Comparison of ENCODE assay signal across 20 cellular contexts in genomic region chr6:141526985-141527384, GRCh38.
DNase-seq lines count a peak whose midpoint lies in the region; ATAC-seq, FAIRE-seq and TF ChIP-seq lines count a peak whose summit lies in the region.
"Had no signal": no experiment of that assay in that cellular context is flagged by ENCODE, and none has a peak within 500 bp of the region (broad histone marks: within the 10 kb centered on the region; RNA-seq: fewer than 3 reads in every experiment).

No MANE protein-coding gene starts in this region.

- H3K9me2 ChIP-seq in SK-N-SH = no peaks in the 10 kb centered on the region

- no peaks in the 10 kb centered on the region for H3K4me1 ChIP-seq in SK-N-SH (ENCODE audit: control insufficient read depth in 1 of 2, insufficient read depth in 2 of 2, low read depth in 1 of 2, low read length in 1 of 2)
- H3K4me1 ChIP-seq in HepG2 (ENCODE audit: insufficient read depth, low read length) = peaks cover 15% of the 10 kb centered on the region
- H3K4me1 ChIP-seq: BLaER1 had no signal

- H3K9me3 Mint-ChIP-seq in progenitor cell of endocrine pancreas (ENCODE audit: low read depth) = peaks cover 14% of the 10 kb centered on the region
- H3K9me3 Mint-ChIP-seq in effector memory CD8-positive, alpha-beta T cell = no peaks in the 10 kb centered on the region

- in situ Hi-C loops in HepG2 (cut with HindIII; ENCODE audit: extremely low pct_ligation_motif_present, low pct_unique_long_range_greater_than_20kb) = no loop called here

- H3K4me3 ChIP-seq in SK-N-SH (ENCODE audit: low read depth in 2 of 2, low read length in 1 of 2) (no peak overlapping the region), HepG2 (replicated peaks in 1 of 3; ENCODE audit: insufficient read depth in 1 of 3, low read depth in 2 of 3, low read length in 3 of 3) (peak overlapping the region in 2 of 3 experiments; percentile 3 to 13; a peak in 1 of 6 replicates)
- H3K4me3 ChIP-seq: BLaER1, K562 had no signal

- ATAC-seq in SK-N-SH treated with all-trans-retinoic acid at 6 μM for 48 hours (no peak), HepG2 (peak; percentile 96)
- ATAC-seq in effector memory CD8-positive, alpha-beta T cell (replicated peaks) = no peak
- ATAC-seq: K562 had no signal

- CTCF ChIA-PET in SK-N-SH (lab: Yijun Ruan, JAX) (no interaction called here), HepG2 (lab: Yijun Ruan, JAX; ENCODE audit: low intra/inter-chr PET ratio, low total read pairs) (no interaction called here)

- intact Hi-C loops in HepG2 (cut with micrococcal nuclease; ENCODE audit: unreplicated experiment) = no loop called here

- FAIRE-seq in HepG2 (lab: Jason Lieb, UNC) = peak; percentile 96
- FAIRE-seq: GM12891, GM19239, H1, K562 had no signal

- H3K9ac ChIP-seq in SK-N-SH = no peak overlapping the region
- no peak overlapping the region for H3K9ac ChIP-seq in HepG2 (ENCODE audit: insufficient read depth, low read depth, low read length)
- H3K9ac ChIP-seq: BLaER1 had no signal

- peaks cover 2% of the 10 kb centered on the region for H3K36me3 Mint-ChIP-seq in progenitor cell of endocrine pancreas (ENCODE audit: insufficient read depth)
- H3K36me3 Mint-ChIP-seq in effector memory CD8-positive, alpha-beta T cell (ENCODE audit: insufficient read depth) = no peaks in the 10 kb centered on the region
- H3K36me3 Mint-ChIP-seq: CD14-positive monocyte; CD4-positive, alpha-beta memory T cell had no signal

- H3K4me3 Mint-ChIP-seq in progenitor cell of endocrine pancreas (ENCODE audit: low read depth) = no peak overlapping the region
- H3K4me3 Mint-ChIP-seq in effector memory CD8-positive, alpha-beta T cell = no peak overlapping the region
- H3K4me3 Mint-ChIP-seq: CD14-positive monocyte; CD4-positive, alpha-beta memory T cell; H9 had no signal

- whole genome bisulfite sequencing in SK-N-SH (ENCODE audit: low lambda C conversion rate) = 32% methylated on average over 6 of the region's 6 CpGs
- WGBS in HepG2 (ENCODE audit: low lambda C conversion rate) = under 1% methylated on average over 6 of the region's 6 CpGs

- H2AFZ ChIP-seq in SK-N-SH (ENCODE audit: low read depth) (peak overlapping the region; percentile 43; the same call in 1 of the 2 replicates), HepG2 (ENCODE audit: low read length) (peak overlapping the region; percentile 64)

- TF ChIP-seq CTCF in SK-N-SH (IDR thresholded peaks at IDR 0.05) (no peak), HepG2 (CRISPR knock-in tag; IDR thresholded peaks at IDR 0.05) (no peak), progenitor cell of endocrine pancreas (IDR thresholded peaks at IDR 0.05; ENCODE audit: unreplicated experiment) (no peak)

- peaks cover 23% of the 10 kb centered on the region for H3K4me1 Mint-ChIP-seq in progenitor cell of endocrine pancreas (ENCODE audit: low read depth)
- H3K4me1 Mint-ChIP-seq in effector memory CD8-positive, alpha-beta T cell (ENCODE audit: low read depth in 2 of 2) = no peaks in the 10 kb centered on the region
- H3K4me1 Mint-ChIP-seq: CD14-positive monocyte; CD4-positive, alpha-beta memory T cell; H9 had no signal

- no peaks in the 10 kb centered on the region for H3F3A ChIP-seq in SK-N-SH (replicated peaks; ENCODE audit: insufficient read depth)

- H3K36me3 ChIP-seq in SK-N-SH (replicated peaks in 1 of 2; ENCODE audit: control insufficient read depth in 1 of 2, insufficient read depth in 2 of 2, low read length in 1 of 2) (no peaks in the 10 kb centered on the region), HepG2 (replicated peaks in 1 of 2; ENCODE audit: control insufficient read depth in 1 of 2, insufficient read depth in 2 of 2, low read length in 2 of 2) (no peaks in the 10 kb centered on the region)
- H3K36me3 ChIP-seq: BLaER1 had no signal

- TF ChIP-seq RAD21 in SK-N-SH (IDR thresholded peaks at IDR 0.05; ENCODE audit: low read length) = no peak
- TF ChIP-seq RAD21 in HepG2 (CRISPR knock-in tag; IDR thresholded peaks at IDR 0.05) = no peak

- POLR2A ChIA-PET in SK-N-SH (lab: Yijun Ruan, JAX) = no interaction called here
- POLR2A ChIA-PET in HepG2 (lab: Yijun Ruan, JAX) = no interaction called here

- H3K27ac ChIP-seq in SK-N-SH (ENCODE audit: low read depth in 2 of 2, low read length in 1 of 2) (no peak overlapping the region), HepG2 (ENCODE audit: extremely low read length, insufficient read depth, low read length) (peak overlapping the region; percentile 57)
- H3K27ac ChIP-seq: 22Rv1, BLaER1 had no signal

- H3K79me2 ChIP-seq in SK-N-SH (ENCODE audit: insufficient read depth) (no peaks in the 10 kb centered on the region), HepG2 (ENCODE audit: insufficient read depth, low read length) (no peaks in the 10 kb centered on the region)

- no TSS peak for BruUV-seq in HepG2 (replicated peaks; lab: Mats Ljungman, UMichigan)

- no peak for DNase-seq in SK-N-SH
- peak; percentile 78 for DNase-seq in HepG2 (ENCODE audit: low spot score)
- no peak for DNase-seq in progenitor cell of endocrine pancreas (ENCODE audit: low spot score, unreplicated experiment)
- DNase-seq in stimulated activated CD4-positive, alpha-beta T cell treated with anti-CD3 and anti-CD28 coated beads, Interleukin-1b, Interleukin-23, amount 100 ng/mL, for 48 hours = no peak
- no peak for DNase-seq in NCI-H2107 (lab: John Stamatoyannopoulos, UW)
- DNase-seq in effector memory CD8-positive, alpha-beta T cell = no peak
- DNase-seq: CD4-positive, alpha-beta memory T cell; DMS53; DND-41; EL; H9; IMR-90 had no signal

- H3K4me2 ChIP-seq in SK-N-SH (no peak overlapping the region), HepG2 (ENCODE audit: low read depth, low read length) (peak overlapping the region; percentile 63)
- H3K4me2 ChIP-seq: BLaER1 had no signal

- TF ChIP-seq EP300 in SK-N-SH (IDR thresholded peaks at IDR 0.05; ENCODE audit: borderline replicate concordance in 1 of 2, low read depth in 1 of 2, low read length in 1 of 2) = no peak
- peak; percentile 27 to 82; a peak in 2 of 4 replicates for TF ChIP-seq EP300 in HepG2 (IDR thresholded peaks at IDR 0.05; ENCODE audit: low read depth in 2 of 2, low read length in 2 of 2)
- TF ChIP-seq EP300 in HepG2 (CRISPR knock-in tag; IDR thresholded peaks at IDR 0.05; ENCODE audit: borderline replicate concordance) = no peak

- peak overlapping the region; percentile 91 for H3K27ac Mint-ChIP-seq in progenitor cell of endocrine pancreas
- no peak overlapping the region for H3K27ac Mint-ChIP-seq in effector memory CD8-positive, alpha-beta T cell
- H3K27ac Mint-ChIP-seq: CD14-positive monocyte; CD4-positive, alpha-beta memory T cell; H9 had no signal

- H3K27me3 Mint-ChIP-seq in progenitor cell of endocrine pancreas = no peaks in the 10 kb centered on the region
- H3K27me3 Mint-ChIP-seq in effector memory CD8-positive, alpha-beta T cell = no peaks in the 10 kb centered on the region
- H3K27me3 Mint-ChIP-seq: CD4-positive, alpha-beta memory T cell had no signal

- no peak for TF ChIP-seq POLR2A in HepG2 (IDR thresholded peaks at IDR 0.05; ENCODE audit: insufficient read depth in 1 of 2, low read depth in 2 of 2, low read length in 2 of 2)

- H3K9me3 ChIP-seq in SK-N-SH = no peaks in the 10 kb centered on the region
- H3K9me3 ChIP-seq in HepG2 (ENCODE audit: low read length) = no peaks in the 10 kb centered on the region

- no peaks in the 10 kb centered on the region for H4K20me1 ChIP-seq in SK-N-SH (ENCODE audit: insufficient read depth)
- H4K20me1 ChIP-seq in HepG2 (ENCODE audit: insufficient read depth, low read length) = no peaks in the 10 kb centered on the region
- H4K20me1 ChIP-seq: BLaER1 had no signal

- no peaks in the 10 kb centered on the region for H3K27me3 ChIP-seq in SK-N-SH (ENCODE audit: insufficient read depth)
- no peaks in the 10 kb centered on the region for H3K27me3 ChIP-seq in HepG2 (ENCODE audit: control insufficient read depth in 1 of 2, insufficient read depth in 2 of 2, low read length in 2 of 2)
- H3K27me3 ChIP-seq: BLaER1 had no signal

TF ChIP-seq in SK-N-SH, 30 proteins besides CTCF, POLR2A, EP300 and RAD21 (continues in another document):
- TF ChIP-seq USF1 (IDR thresholded peaks at IDR 0.05; ENCODE audit: borderline replicate concordance, low read depth) = no peak
- TF ChIP-seq MXI1 (IDR thresholded peaks at IDR 0.05; ENCODE audit: low read depth, low read length) = no peak
- TF ChIP-seq ELF1 (IDR thresholded peaks at IDR 0.05) = no peak
- TF ChIP-seq SMC3 (IDR thresholded peaks at IDR 0.05; ENCODE audit: low read depth, low read length) = no peak
- no peak for TF ChIP-seq GATA2 (CRISPR knock-in tag; IDR thresholded peaks at IDR 0.05)

TF ChIP-seq in SK-N-SH treated with all-trans-retinoic acid at 6 μM for 48 hours, 23 proteins besides CTCF, POLR2A, EP300 and RAD21 (continues in another document):
- no peak for TF ChIP-seq ZC3H10 (CRISPR knock-in tag; IDR thresholded peaks at IDR 0.05)
- TF ChIP-seq BACH2 (CRISPR knock-in tag; IDR thresholded peaks at IDR 0.05; ENCODE audit: borderline replicate concordance) = no peak
- no peak for TF ChIP-seq POU6F1 (CRISPR knock-in tag; IDR thresholded peaks at IDR 0.05; ENCODE audit: borderline replicate concordance, low read depth)

TF ChIP-seq in HepG2, 621 proteins besides CTCF, POLR2A, EP300 and RAD21 (continues in another document):
- TF ChIP-seq ZFP37 (CRISPR knock-in tag; IDR thresholded peaks at IDR 0.05; ENCODE audit: borderline replicate concordance) (no peak), PLSCR1 (CRISPR knock-in tag; IDR thresholded peaks at IDR 0.05; ENCODE audit: borderline replicate concordance) (no peak), RFXAP (CRISPR knock-in tag; IDR thresholded peaks at IDR 0.05; ENCODE audit: borderline replicate concordance) (0 out of 2 replicates have a peak, but pooled peaks have one; percentile 40), ZNF124 (CRISPR knock-in tag; IDR thresholded peaks at IDR 0.05) (peak; percentile 61; the same call in 1 of the 2 replicates), MEIS2 (CRISPR knock-in tag; IDR thresholded peaks at IDR 0.05) (peak; percentile 81), NR2F2 (IDR thresholded peaks at IDR 0.05; ENCODE audit: borderline replicate concordance, low read depth) (0 out of 2 replicates have a peak, but pooled peaks have one; percentile 38), E2F1 (CRISPR knock-in tag; IDR thresholded peaks at IDR 0.05) (0 out of 2 replicates have a peak, but pooled peaks have one; percentile 49)

Comparison
In these comparisons a context has a peak if more than half of its experiments do, and no peak if none do; other contexts are left out.
1. H3K4me3 ChIP-seq: peak in HepG2 (2 of 3); none in SK-N-SH (0 of 2).
2. Of the 25 proteins assayed by ChIP-seq in both HepG2 and SK-N-SH: peak only in HepG2: EP300, FOXJ3 and NFIC; only in SK-N-SH: none; in both: none; in neither: 22.